6 cellular contexts compared by ENCODE assay signal in genomic region chr1:153536618-153537375, GRCh38. TPM values are rescaled to one million over a fixed set of nuclear protein-coding genes. Genes with fewer than 3 reads are reported as not detected.
A peak's percentile ranks its signal among the peaks of the same experiment; 100 is the strongest.
DNase-seq lines count a peak whose midpoint lies in the region; ATAC-seq and TF ChIP-seq lines count a peak whose summit lies in the region.

No MANE protein-coding gene starts in this region.

- peak overlapping the region; percentile 90 to 97 (median 92) for H3K4me3 Mint-ChIP-seq in naive thymus-derived CD8-positive, alpha-beta T cell

- peaks cover 0 to 16% (median 0%) of the 10 kb centered on the region in 3 donors for H3K36me3 Mint-ChIP-seq in naive thymus-derived CD8-positive, alpha-beta T cell

- no peak for TF ChIP-seq CTCF in astrocyte of the cerebellum (IDR thresholded peaks at IDR 0.05; ENCODE audit: low read depth, low read length, missing control alignments)

- peaks cover 3% of the 10 kb centered on the region; the same call in 1 of the 2 replicates for H3K27me3 ChIP-seq in H7 (ENCODE audit: control insufficient read depth, insufficient read depth, low read length)

- no peaks in the 10 kb centered on the region for H3K27me3 Mint-ChIP-seq in naive thymus-derived CD8-positive, alpha-beta T cell

- H3K9me3 Mint-ChIP-seq in naive thymus-derived CD8-positive, alpha-beta T cell: no peaks in the 10 kb centered on the region

- H3K4me1 Mint-ChIP-seq in naive thymus-derived CD8-positive, alpha-beta T cell: peaks cover 55 to 88% (median 81%) of the 10 kb centered on the region in 4 donors

- peak overlapping the region; percentile 92 to 99 (median 98) for H3K27ac Mint-ChIP-seq in naive thymus-derived CD8-positive, alpha-beta T cell

- ATAC-seq in naive thymus-derived CD8-positive, alpha-beta T cell: no peak

- H3K4me3 ChIP-seq in astrocyte of the cerebellum (ENCODE audit: low read depth, low read length): peak overlapping the region; percentile 82
- no peak overlapping the region; the same call in 1 of the 2 replicates for H3K4me3 ChIP-seq in H7 (ENCODE audit: insufficient read depth, low read depth, low read length)

- in situ Hi-C loops in astrocyte of the cerebellum (cut with HindIII; ENCODE audit: low sequenced_read_pairs): no loop called here

- H3K36me3 ChIP-seq in H7 (replicated peaks; ENCODE audit: control insufficient read depth, insufficient read depth, low read length): no peaks in the 10 kb centered on the region

- DNase-seq in HCEC 1CT: peak; percentile 14
- DNase-seq in astrocyte of the cerebellum (ENCODE audit: low read depth): no peak
- no peak for DNase-seq in naive thymus-derived CD8-positive, alpha-beta T cell
- no peak for DNase-seq in H7
- DNase-seq in GDM1 (lab: John Stamatoyannopoulos, UW): no peak
- DNase-seq in kidney glomerular epithelial cell (lab: John Stamatoyannopoulos, UW): no peak

- POLR2A ChIA-PET in naive thymus-derived CD8-positive, alpha-beta T cell (lab: Charles Lee): interaction anchor here (0.6 to 7.6 kb wide), 7 partner anchors 11 to 190 kb away, joined by 4 to 340 read pairs (median 18); partner anchors contain the start of genes CHTOP, S100A2, S100A3 and S100A4

RNA-seq across cellular contexts. Expression of gene S100A6, which starts 1.0 kb away (rescaled TPM):
- 100 to 1,000 TPM; 223 to 232 TPM for total RNA-seq in naive thymus-derived CD8-positive, alpha-beta T cell
- polyA plus RNA-seq in naive thymus-derived CD8-positive, alpha-beta T cell: 100 to 1,000 TPM; 443 to 707 (median 568) TPM
- 1.3 and 1.4 TPM in 2 replicates for total RNA-seq in H7 (2014; rRNA removed; shearing (Covaris generic))

RNA-seq across cellular contexts. Expression of gene S100A5, which starts 3.9 kb away (rescaled TPM):
- 1 to 10 TPM in 1 of 2 experiments, not detected in 1; 1.4 TPM for total RNA-seq in naive thymus-derived CD8-positive, alpha-beta T cell
- under 1 TPM in 2 of 3 donors, not detected in 1; 0.63 to 0.78 TPM for polyA plus RNA-seq in naive thymus-derived CD8-positive, alpha-beta T cell
- total RNA-seq in H7 (2014; rRNA removed; shearing (Covaris generic)): not detected in 2 replicates

RNA-seq across cellular contexts. Expression of gene S100A4, which starts 8.8 kb away (rescaled TPM):
- total RNA-seq in naive thymus-derived CD8-positive, alpha-beta T cell: 100 to 1,000 TPM; 115 to 129 TPM
- polyA plus RNA-seq in naive thymus-derived CD8-positive, alpha-beta T cell: 1,000 to 10,000 TPM in 1 of 3 donors, 100 to 1,000 TPM in 2; 421 to 1,131 (median 581) TPM
- total RNA-seq in H7 (2014; rRNA removed; shearing (Covaris generic)): 17.3 and 18.0 TPM in 2 replicates

RNA-seq across cellular contexts. Expression of gene S100A3, which starts 12.3 kb away (rescaled TPM):
- not detected for total RNA-seq in naive thymus-derived CD8-positive, alpha-beta T cell
- polyA plus RNA-seq in naive thymus-derived CD8-positive, alpha-beta T cell: not detected
- total RNA-seq in H7 (2014; rRNA removed; shearing (Covaris generic)): 0.30 and 0.31 TPM in 2 replicates

RNA-seq across cellular contexts. Expression of gene S100A2, which starts 28.8 kb away (rescaled TPM):
- not detected for total RNA-seq in naive thymus-derived CD8-positive, alpha-beta T cell
- polyA plus RNA-seq in naive thymus-derived CD8-positive, alpha-beta T cell: not detected
- 0.94 TPM in 1 of 2 replicates, not detected in the other for total RNA-seq in H7 (2014; rRNA removed; shearing (Covaris generic))

Comparison
In these comparisons a context has a peak if more than half of its experiments do, and no peak if none do; other contexts are left out.
1. RNA of gene S100A6, which starts 1.0 kb away (total RNA-seq): 223 to 232 TPM in naive thymus-derived CD8-positive, alpha-beta T cell; 1.3 to 1.4 TPM in H7; every median in the first group is over 10 times any median in the second.